ENCODE assay signal across 3 cellular contexts in genomic region chr19:380618-381219, GRCh38. TPM values are rescaled to one million over a fixed set of nuclear protein-coding genes. Genes with fewer than 3 reads are reported as not detected.
"Had no signal": no experiment of that assay in that cellular context is flagged by ENCODE, and none has a peak within 500 bp of the region (broad histone marks: within the 10 kb centered on the region; RNA-seq: fewer than 3 reads in every experiment).

No MANE protein-coding gene starts in this region.

RNA-seq across cellular contexts. Expression of gene C2CD4C, which starts 28.2 kb away (rescaled TPM):
- total RNA-seq: activated B cell treated with CpG ODN at 0.5 μM for 24 hours; activated naive CD8-positive, alpha-beta T cell treated with anti-CD3 and anti-CD28 coated beads, Interleukin-2, amount 10 ng/mL, durations not matched to agents 7 days and 5 days; T-helper 1 cell treated with Interleukin-12 subunit alpha and Interleukin-12 subunit beta and Interleukin-4 antibody, amounts not matched to agents 30 ng/mL and 1 ng/mL, for 36 hours had no signal
